ENCODE assay signal across 18 cellular contexts in genomic region chr3:127710473-127710941, GRCh38. TPM values are rescaled to one million over a fixed set of nuclear protein-coding genes. Genes with fewer than 3 reads are reported as not detected.
DNase-seq lines count a peak whose midpoint lies in the region; ATAC-seq and TF ChIP-seq lines count a peak whose summit lies in the region.
"Had no signal": no experiment of that assay in that cellular context is flagged by ENCODE, and none has a peak within 500 bp of the region (broad histone marks: within the 10 kb centered on the region; RNA-seq: fewer than 3 reads in every experiment).

No MANE protein-coding gene starts in this region.

- no peak overlapping the region for H2AFZ ChIP-seq in GM23248

- H3K27me3 ChIP-seq in GM23248 (replicated peaks; ENCODE audit: insufficient read depth) (no peaks in the 10 kb centered on the region), RWPE2 (ENCODE audit: insufficient read depth, poor library complexity, severe bottlenecking) (no peaks in the 10 kb centered on the region), gastroesophageal sphincter (no peaks in the 10 kb centered on the region), skeletal muscle satellite cell (ENCODE audit: control insufficient read depth, insufficient read depth, low read length) (no peaks in the 10 kb centered on the region)
- H3K27me3 ChIP-seq: brain microvascular endothelial cell had no signal

- H3K4me3 ChIP-seq in GM23248 (no peak overlapping the region), RWPE2 (ENCODE audit: severe bottlenecking) (no peak overlapping the region), gastroesophageal sphincter (no peak overlapping the region), skeletal muscle satellite cell (ENCODE audit: low read length) (no peak overlapping the region)

- no peaks in the 10 kb centered on the region for H4K20me1 ChIP-seq in GM23248 (ENCODE audit: insufficient read depth)

- H3K79me2 ChIP-seq in GM23248 (ENCODE audit: insufficient read depth): no peaks in the 10 kb centered on the region

- H3K27ac ChIP-seq in GM23248 (no peak overlapping the region), RWPE2 (ENCODE audit: poor library complexity, severe bottlenecking) (no peak overlapping the region), gastroesophageal sphincter (peak overlapping the region in 3 of 4 donors; percentile 65 to 75 (median 73))
- H3K27ac ChIP-seq: brain microvascular endothelial cell had no signal

- no peak overlapping the region for H3K4me2 ChIP-seq in GM23248 (ENCODE audit: unreplicated experiment)
- H3K4me2 ChIP-seq in skeletal muscle satellite cell (ENCODE audit: low read length): peak overlapping the region; percentile 13

- no peaks in the 10 kb centered on the region for H3K9me2 ChIP-seq in GM23248 (ENCODE audit: insufficient read depth)

- H3K9me3 ChIP-seq in GM23248 (ENCODE audit: low read depth) (no peaks in the 10 kb centered on the region), RWPE2 (ENCODE audit: severe bottlenecking) (no peaks in the 10 kb centered on the region), gastroesophageal sphincter (no peaks in the 10 kb centered on the region), skeletal muscle satellite cell (replicated peaks; ENCODE audit: low read length) (no peaks in the 10 kb centered on the region)

- H3K36me3 ChIP-seq in GM23248 (ENCODE audit: low read depth) (no peaks in the 10 kb centered on the region; the same call in 1 of the 2 replicates), RWPE2 (ENCODE audit: low read depth) (no peaks in the 10 kb centered on the region), gastroesophageal sphincter (peaks cover 0 to 42% of the 10 kb centered on the region in 2 donors), skeletal muscle satellite cell (ENCODE audit: insufficient read depth, low read length) (peaks cover 29% of the 10 kb centered on the region)
- H3K36me3 ChIP-seq: brain microvascular endothelial cell had no signal

- ATAC-seq in RWPE2 (ENCODE audit: low read depth) (peak; percentile 69; the same call in 2 of the 3 replicates), gastroesophageal sphincter (peak; percentile 62), GM19035 (IDR thresholded peaks at IDR 0.05; ENCODE audit: unreplicated experiment) (no peak)
- ATAC-seq: sciatic nerve; stimulated activated memory B cell treated with anti-CD40 and anti-IgM and Interleukin-4, amounts not matched to agents 10 μg/mL and 1 μg/mL and 100 μg/mL, for 72 hours had no signal

- H3K4me1 ChIP-seq in GM23248 (ENCODE audit: insufficient read depth) (no peaks in the 10 kb centered on the region), RWPE2 (ENCODE audit: insufficient read depth, poor library complexity, severe bottlenecking) (peaks cover 2% of the 10 kb centered on the region), gastroesophageal sphincter (peaks cover 0 to 82% (median 17%) of the 10 kb centered on the region in 3 donors), skeletal muscle satellite cell (ENCODE audit: control insufficient read depth, insufficient read depth, low read length) (peaks cover 17% of the 10 kb centered on the region)

- TF ChIP-seq EP300 in gastroesophageal sphincter (IDR thresholded peaks at IDR 0.05): no peak

- H3K9ac ChIP-seq in GM23248 (no peak overlapping the region), skeletal muscle satellite cell (ENCODE audit: low read depth, low read length) (no peak overlapping the region)

- no peaks in the 10 kb centered on the region for H3F3A ChIP-seq in GM23248 (ENCODE audit: insufficient read depth)

- no peak for TF ChIP-seq POLR2A in gastroesophageal sphincter (IDR thresholded peaks at IDR 0.05)

- 73 to 75% methylated on average over 16 of the region's 16 CpGs for WGBS in GM23248 (ENCODE audit: low coverage in 1 of 2, low lambda C conversion rate in 2 of 2, missing lambda C conversion rate in 2 of 2), 2 experiments
- WGBS in gastroesophageal sphincter (ENCODE audit: low coverage in 1 of 2), 2 donors: 79% methylated on average over 12 of the region's 16 CpGs; no CpG with 5 or more reads in 1 of the 2 donors

- in situ Hi-C loops in GM23248 (cut with MboI): no loop called here

- TF ChIP-seq CTCF in RWPE2 (IDR thresholded peaks at IDR 0.05; ENCODE audit: poor library complexity, severe bottlenecking) (no peak), gastroesophageal sphincter (IDR thresholded peaks at IDR 0.05) (no peak)

- DNase-seq in GM23248 (peak; percentile 58), RWPE2 (ENCODE audit: low spot score) (peak; percentile 29), GDM1 (lab: John Stamatoyannopoulos, UW) (no peak), T1000 (lab: John Stamatoyannopoulos, UW) (no peak), superior temporal gyrus (ENCODE audit: extremely low spot score) (no peak)
- DNase-seq: brain microvascular endothelial cell; DMS79; effector CD8-positive, alpha-beta T cell; HCEC 1CT; KG1; NCI-H1694; NCI-H526; SW 1271 had no signal

RNA-seq across cellular contexts. Expression of gene ABTB1, which starts 37.8 kb away (rescaled TPM):
- 7.8 and 8.9 TPM in 2 replicates for total RNA-seq in GM23248 (2014; rRNA removed; shearing (Covaris generic))
- polyA plus RNA-seq in GM23248 (2016; fragmentation: Nextera tagmentation; extraction: Ambion mirVana): 20.4 and 20.9 TPM in 2 replicates
- 10 to 100 TPM; 25.3 to 50.3 (median 35.8) TPM for total RNA-seq in gastroesophageal sphincter
- total RNA-seq in skeletal muscle satellite cell (2012; rRNA removed): 4.6 and 7.9 TPM in 2 replicates

Comparison
In these comparisons a context has a peak if more than half of its experiments do, and no peak if none do; other contexts are left out.
1. DNase-seq: peak in GM23248 (single experiment) and RWPE2 (single experiment); none in GDM1 (single experiment), T1000 (single experiment) and superior temporal gyrus (single experiment).
2. H3K27ac ChIP-seq: peak in gastroesophageal sphincter (3 of 4); none in GM23248 (single experiment) and RWPE2 (single experiment).